8 cellular contexts compared by ENCODE assay signal in genomic region chr4:88823058-88823919, GRCh38.
DNase-seq lines count a peak whose midpoint lies in the region; ATAC-seq and TF ChIP-seq lines count a peak whose summit lies in the region.

No MANE protein-coding gene starts in this region.

- peaks cover 0 to 6% (median 0%) of the 10 kb centered on the region in 3 donors for H3K36me3 Mint-ChIP-seq in CD8-positive, alpha-beta memory T cell
- H3K36me3 Mint-ChIP-seq in naive thymus-derived CD4-positive, alpha-beta T cell = peaks cover 0 to 16% (median 0%) of the 10 kb centered on the region in 5 donors

- H3K4me2 ChIP-seq in OCI-LY3 (ENCODE audit: low read length) (peak overlapping the region; percentile 70), fibroblast of lung (ENCODE audit: extremely low read depth, insufficient read depth, low read length) (peak overlapping the region; percentile 79)

- CTCF ChIA-PET in CD8-positive, alpha-beta memory T cell (lab: Charles Lee) = interaction anchor here (1.0 kb wide), 1 partner anchor 200 kb away, joined by 3 read pairs; no protein-coding TSS in a partner anchor
- CTCF ChIA-PET in naive thymus-derived CD4-positive, alpha-beta T cell (lab: Charles Lee) = interaction anchor here (0.5 to 1.1 kb wide), 3 partner anchors 18 to 198 kb away, joined by 3 to 4 read pairs (median 3); no protein-coding TSS in a partner anchor

- H3K36me3 ChIP-seq in CD8-positive, alpha-beta memory T cell (ENCODE audit: insufficient read depth, low read length) = no peaks in the 10 kb centered on the region
- H3K36me3 ChIP-seq in OCI-LY3 (replicated peaks; ENCODE audit: low read depth, low read length) = no peaks in the 10 kb centered on the region
- no peaks in the 10 kb centered on the region for H3K36me3 ChIP-seq in fibroblast of lung (ENCODE audit: control insufficient read depth, insufficient read depth, low read length)
- H3K36me3 ChIP-seq in naive thymus-derived CD4-positive, alpha-beta T cell (ENCODE audit: control insufficient read depth in 2 of 3, insufficient read depth in 3 of 3, low read length in 3 of 3) = no peaks in the 10 kb centered on the region

- H3K9me3 ChIP-seq in CD8-positive, alpha-beta memory T cell (ENCODE audit: low read length) = no peaks in the 10 kb centered on the region
- no peaks in the 10 kb centered on the region for H3K9me3 ChIP-seq in OCI-LY3 (ENCODE audit: insufficient read depth, low read length)
- no peaks in the 10 kb centered on the region for H3K9me3 ChIP-seq in fibroblast of lung (ENCODE audit: control insufficient read depth, insufficient read depth, low read depth, low read length)
- no peaks in the 10 kb centered on the region for H3K9me3 ChIP-seq in naive thymus-derived CD4-positive, alpha-beta T cell (ENCODE audit: control insufficient read depth in 2 of 3, low read length in 3 of 3)

- H3K27me3 ChIP-seq in CD8-positive, alpha-beta memory T cell (ENCODE audit: insufficient read depth, low read length, poor library complexity, severe bottlenecking) = no peaks in the 10 kb centered on the region
- H3K27me3 ChIP-seq in OCI-LY3 (ENCODE audit: low read depth, low read length) (no peaks in the 10 kb centered on the region), fibroblast of lung (ENCODE audit: control insufficient read depth, insufficient read depth, low read length) (no peaks in the 10 kb centered on the region)
- no peaks in the 10 kb centered on the region for H3K27me3 ChIP-seq in naive thymus-derived CD4-positive, alpha-beta T cell (ENCODE audit: control insufficient read depth in 2 of 2, insufficient read depth in 2 of 2, low read length in 2 of 2)

- H3K4me1 ChIP-seq in CD8-positive, alpha-beta memory T cell (ENCODE audit: insufficient read depth, low read length) = peaks cover 4% of the 10 kb centered on the region
- peaks cover 32% of the 10 kb centered on the region for H3K4me1 ChIP-seq in OCI-LY3 (ENCODE audit: low read length)
- H3K4me1 ChIP-seq in fibroblast of lung (ENCODE audit: control insufficient read depth, extremely low read depth, insufficient read depth, low read length) = peaks cover 13% of the 10 kb centered on the region
- peaks cover 0 to 13% of the 10 kb centered on the region in 2 donors for H3K4me1 ChIP-seq in naive thymus-derived CD4-positive, alpha-beta T cell (ENCODE audit: control insufficient read depth in 2 of 2, insufficient read depth in 2 of 2, low read length in 2 of 2)

- H3K9me3 Mint-ChIP-seq in CD8-positive, alpha-beta memory T cell = no peaks in the 10 kb centered on the region
- no peaks in the 10 kb centered on the region for H3K9me3 Mint-ChIP-seq in naive thymus-derived CD4-positive, alpha-beta T cell

- peaks cover 0 to 1% of the 10 kb centered on the region in 2 donors for H3K27me3 Mint-ChIP-seq in CD8-positive, alpha-beta memory T cell
- no peaks in the 10 kb centered on the region for H3K27me3 Mint-ChIP-seq in naive thymus-derived CD4-positive, alpha-beta T cell

- H3K27ac ChIP-seq in CD8-positive, alpha-beta memory T cell (ENCODE audit: low read depth, low read length) = peak overlapping the region; percentile 83
- H3K27ac ChIP-seq in OCI-LY3 (ENCODE audit: low read length) = no peak overlapping the region
- H3K27ac ChIP-seq in fibroblast of lung (ENCODE audit: insufficient read depth, low read length) = peak overlapping the region; percentile 77
- H3K27ac ChIP-seq in naive thymus-derived CD4-positive, alpha-beta T cell (ENCODE audit: low read depth, low read length) = peak overlapping the region; percentile 83

- H2AFZ ChIP-seq in OCI-LY3 (ENCODE audit: low read depth, low read length) (peak overlapping the region; percentile 78), fibroblast of lung (ENCODE audit: low read length) (peak overlapping the region; percentile 33)

- POLR2A ChIA-PET in CD8-positive, alpha-beta memory T cell (lab: Charles Lee) = no interaction called here
- POLR2A ChIA-PET in naive thymus-derived CD4-positive, alpha-beta T cell (lab: Charles Lee) = interaction anchor here (0.9 to 1.5 kb wide), 3 partner anchors 199 to 231 kb away, joined by 3 to 4 read pairs (median 3); partner anchors contain the start of gene HERC3

- H3K4me3 Mint-ChIP-seq in CD8-positive, alpha-beta memory T cell = peak overlapping the region; percentile 86 to 97 (median 92)
- peak overlapping the region; percentile 88 to 99 (median 96) for H3K4me3 Mint-ChIP-seq in naive thymus-derived CD4-positive, alpha-beta T cell

- peak; percentile 95 for ATAC-seq in GM19468 (IDR thresholded peaks at IDR 0.05; ENCODE audit: extremely low read depth, unreplicated experiment)
- ATAC-seq in naive thymus-derived CD4-positive, alpha-beta T cell = peak; percentile 96

- H3K79me2 ChIP-seq in OCI-LY3 (ENCODE audit: low read length) (no peaks in the 10 kb centered on the region), fibroblast of lung (ENCODE audit: control insufficient read depth, insufficient read depth, low read length) (peaks cover 11% of the 10 kb centered on the region)

- H3K4me3 ChIP-seq in CD8-positive, alpha-beta memory T cell (ENCODE audit: low read length) = peak overlapping the region; percentile 74
- H3K4me3 ChIP-seq in OCI-LY3 (ENCODE audit: low read length) (peak overlapping the region; percentile 68), fibroblast of lung (replicated peaks in 1 of 4; ENCODE audit: control extremely low read depth in 1 of 4, insufficient read depth in 1 of 4, low read depth in 3 of 4, low read length in 4 of 4) (peak overlapping the region; percentile 55 to 93 (median 70))
- peak overlapping the region; percentile 62 for H3K4me3 ChIP-seq in naive thymus-derived CD4-positive, alpha-beta T cell (ENCODE audit: low read length)

- TF ChIP-seq CTCF in OCI-LY3 (IDR thresholded peaks at IDR 0.05; ENCODE audit: low read depth, low read length) (no peak), fibroblast of lung (conservative IDR thresholded peaks at IDR 0.05 in 1 of 2, IDR thresholded peaks at IDR 0.05 in 1 of 2; ENCODE audit: low read depth in 1 of 2, low read length in 2 of 2) (no peak)

- H3K27ac Mint-ChIP-seq in CD8-positive, alpha-beta memory T cell = peak overlapping the region; percentile 88 to 100 (median 97)
- H3K27ac Mint-ChIP-seq in naive thymus-derived CD4-positive, alpha-beta T cell = peak overlapping the region; percentile 88 to 99 (median 98)

- peaks cover 27 to 55% (median 46%) of the 10 kb centered on the region in 3 donors for H3K4me1 Mint-ChIP-seq in CD8-positive, alpha-beta memory T cell
- peaks cover 0 to 46% (median 37%) of the 10 kb centered on the region in 7 donors for H3K4me1 Mint-ChIP-seq in naive thymus-derived CD4-positive, alpha-beta T cell

- intact Hi-C loops in naive thymus-derived CD4-positive, alpha-beta T cell (cut with micrococcal nuclease) = loop anchor here (1.0 to 10.0 kb wide), 22 partner anchors 64 to 1888 kb away; partner anchors contain the start of genes HERC5 (in 2 of the 2), HERC6 (in 2 of the 2), PPM1K (in 2 of the 2) and TIGD2 (in 2 of the 2)

- DNase-seq in CD8-positive, alpha-beta memory T cell = peak; percentile 50 to 86 (median 73)
- DNase-seq in HK-2 (ENCODE audit: unreplicated experiment) (peak; percentile 77), activated T-helper 1 cell treated with Interleukin-2 at 50 U/mL for 16 hours (ENCODE audit: low read depth) (peak; percentile 36), fibroblast of lung (ENCODE audit: low read depth in 2 of 2) (peak; percentile 98 to 99)
- DNase-seq in naive thymus-derived CD4-positive, alpha-beta T cell = peak; percentile 23 to 90 (median 84)
- DNase-seq in stimulated activated naive CD4-positive, alpha-beta T cell treated with Interleukin-2 at 50 U/mL for 16 hours (lab: John Stamatoyannopoulos, UW) = peak; percentile 23

- H3K9ac ChIP-seq in OCI-LY3 (ENCODE audit: low read length) (peak overlapping the region; percentile 16), fibroblast of lung (ENCODE audit: insufficient read depth, low read length) (peak overlapping the region; percentile 24)

- H4K20me1 ChIP-seq in OCI-LY3 (ENCODE audit: insufficient read depth, low read length) (no peaks in the 10 kb centered on the region), fibroblast of lung (ENCODE audit: control insufficient read depth, extremely low read depth, insufficient read depth, low read length) (no peaks in the 10 kb centered on the region)

Comparison
In these comparisons a context has a peak if more than half of its experiments do, and no peak if none do; other contexts are left out.
1. DNase-seq: peak in every context shown above with its lines; median percentile 98 in fibroblast of lung; 84 in naive thymus-derived CD4-positive, alpha-beta T cell; 77 in HK-2; 73 in CD8-positive, alpha-beta memory T cell; 36 in activated T-helper 1 cell treated with Interleukin-2 at 50 U/mL for 16 hours; 23 in stimulated activated naive CD4-positive, alpha-beta T cell treated with Interleukin-2 at 50 U/mL for 16 hours.